In the genomic region with DNA sequence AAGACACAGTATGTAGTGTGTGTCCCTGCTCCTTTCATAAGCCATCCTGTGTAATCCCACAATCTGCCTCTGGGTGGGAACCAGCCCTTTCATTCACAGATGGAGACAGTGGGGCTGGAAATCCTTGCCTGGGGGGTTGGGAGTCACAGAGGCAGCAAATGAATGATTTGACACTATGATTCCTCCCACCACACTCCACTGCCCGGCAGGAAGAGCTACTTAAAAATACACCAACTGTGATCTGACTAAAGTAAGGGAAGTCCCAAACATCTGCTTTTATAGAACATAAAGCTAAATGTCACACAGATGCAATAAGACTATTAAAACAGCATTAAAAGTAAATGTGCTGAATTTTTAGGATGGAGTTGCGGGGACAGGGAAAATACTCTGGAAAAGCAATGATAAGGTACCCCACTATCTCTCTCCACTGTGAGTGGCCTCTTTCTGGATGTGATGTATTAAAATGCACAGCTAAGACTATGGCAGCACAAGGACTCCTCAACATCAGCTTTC, we compare ENCODE assay signal across 8 cellular contexts. TPM values are rescaled to one million over a fixed set of nuclear protein-coding genes. Genes with fewer than 3 reads are reported as not detected.
DNase-seq lines count a peak whose midpoint lies in the region; ATAC-seq and TF ChIP-seq lines count a peak whose summit lies in the region.

No MANE protein-coding gene starts in this region.

- H3K4me1 Mint-ChIP-seq in CD8-positive, alpha-beta T cell (ENCODE audit: low read depth) = peaks cover 71% of the 10 kb centered on the region
- H3K4me1 Mint-ChIP-seq in activated T-helper 1 cell treated with anti-CD3 and anti-CD28 coated beads, Interleukin-12 subunit alpha, Interleukin-12 subunit beta, Interleukin-2, Interleukin-4 antibody, amounts not matched to agents 30 ng/mL and 10 ng/mL and 1 ng/mL, durations not matched to agents 14 hours and 24 hours and 36 hours (ENCODE audit: low read depth) = peaks cover 57% of the 10 kb centered on the region

- RAD21 ChIA-PET in HCT116 (lab: Charles Lee; ENCODE audit: low non-redundant PET in 1 of 2, low total read pairs in 2 of 2, uncharacterized antibody in 2 of 2, unreplicated experiment in 2 of 2) = no interaction called here

- peaks cover 86% of the 10 kb centered on the region for H3K79me2 ChIP-seq in HCT116 (ENCODE audit: insufficient read depth, low read length)

- H3K9me3 Mint-ChIP-seq in CD8-positive, alpha-beta T cell = no peaks in the 10 kb centered on the region
- H3K9me3 Mint-ChIP-seq in activated T-helper 1 cell treated with anti-CD3 and anti-CD28 coated beads, Interleukin-12 subunit alpha, Interleukin-12 subunit beta, Interleukin-2, Interleukin-4 antibody, amounts not matched to agents 30 ng/mL and 10 ng/mL and 1 ng/mL, durations not matched to agents 14 hours and 24 hours and 36 hours = no peaks in the 10 kb centered on the region

- intact Hi-C loops in CD8-positive, alpha-beta T cell (cut with DNase I, micrococcal nuclease) = loop anchor here in 1 of 2 experiments (10.0 kb wide), 2 partner anchors 279 to 409 kb away; a partner anchor contains a TSS
- intact Hi-C loops in HCT116 (cut with micrococcal nuclease) = no loop called here
- intact Hi-C loops in activated T-helper 1 cell treated with anti-CD3 and anti-CD28 coated beads, Interleukin-12 subunit alpha, Interleukin-12 subunit beta, Interleukin-2, Interleukin-4 antibody, amounts not matched to agents 30 ng/mL and 10 ng/mL and 1 ng/mL, durations not matched to agents 14 hours and 24 hours and 36 hours (cut with micrococcal nuclease) = loop anchor here (10.0 kb wide), 2 partner anchors 629 to 1761 kb away; a partner anchor contains a TSS
- intact Hi-C loops in colonic mucosa (cut with DNase I) = no loop called here

- CTCF ChIA-PET in CD8-positive, alpha-beta T cell (lab: Charles Lee) = interaction anchor here (0.7 to 1.6 kb wide), 2 partner anchors 44 to 223 kb away, joined by 3 to 5 read pairs; no protein-coding TSS in a partner anchor
- CTCF ChIA-PET in HCT116 (lab: Charles Lee) = interaction anchor here (1.0 to 1.3 kb wide), 2 partner anchors 10 to 21 kb away, joined by 3 read pairs; no protein-coding TSS in a partner anchor

- no peaks in the 10 kb centered on the region for H3K9me3 ChIP-seq in CD8-positive, alpha-beta T cell (ENCODE audit: low read length)
- no peaks in the 10 kb centered on the region for H3K9me3 ChIP-seq in HCT116 (ENCODE audit: control insufficient read depth in 1 of 2, insufficient read depth in 1 of 2, low read depth in 1 of 2, low read length in 2 of 2)
- no peaks in the 10 kb centered on the region for H3K9me3 ChIP-seq in colonic mucosa

- peaks cover 3% of the 10 kb centered on the region; the same call in 1 of the 2 replicates for H4K20me1 ChIP-seq in HCT116 (ENCODE audit: insufficient read depth)

- peaks cover 26% of the 10 kb centered on the region for H3K36me3 ChIP-seq in CD8-positive, alpha-beta T cell (ENCODE audit: insufficient read depth, low read length)
- H3K36me3 ChIP-seq in HCT116 (ENCODE audit: control insufficient read depth in 1 of 2, insufficient read depth in 2 of 2, low read length in 2 of 2) (peaks cover 17 to 35% of the 10 kb centered on the region in 2 experiments), colonic mucosa (no peaks in the 10 kb centered on the region)

- no peak for TF ChIP-seq POLR2A in HCT116 (IDR thresholded peaks at IDR 0.05; ENCODE audit: borderline replicate concordance, extremely low read depth, insufficient read depth, insufficient read length)

- peaks cover 43% of the 10 kb centered on the region for H3K4me1 ChIP-seq in CD8-positive, alpha-beta T cell (ENCODE audit: insufficient read depth, low read length)
- H3K4me1 ChIP-seq in HCT116 (ENCODE audit: control insufficient read depth in 1 of 2, insufficient read depth in 2 of 2, low read length in 2 of 2) (peaks cover 7 to 36% of the 10 kb centered on the region in 2 experiments; a peak in 3 of 4 replicates), colonic mucosa (peaks cover 13% of the 10 kb centered on the region)

- no peak for TF ChIP-seq CTCF in CD8-positive, alpha-beta T cell (IDR thresholded peaks at IDR 0.05)
- TF ChIP-seq CTCF in HCT116 (IDR thresholded peaks at IDR 0.05 in 2 of 3, conservative IDR thresholded peaks at IDR 0.05 in 1 of 3; ENCODE audit: borderline replicate concordance in 1 of 3, insufficient read depth in 1 of 3, low read depth in 2 of 3, low read length in 2 of 3) = peak in 1 of 3 experiments; percentile 37; a peak in 3 of 6 replicates
- no peak for TF ChIP-seq CTCF in colonic mucosa (IDR thresholded peaks at IDR 0.05)

- no peak overlapping the region for H3K4me3 ChIP-seq in CD8-positive, alpha-beta T cell (ENCODE audit: low read depth, low read length)
- H3K4me3 ChIP-seq in HCT116 (replicated peaks in 1 of 2; ENCODE audit: low read depth in 1 of 2, low read length in 2 of 2) (no peak overlapping the region), colonic mucosa (no peak overlapping the region)

- no peaks in the 10 kb centered on the region for H3K9me2 ChIP-seq in HCT116 (ENCODE audit: insufficient read depth)

- H3K9ac ChIP-seq in HCT116 (ENCODE audit: low read length) = no peak overlapping the region
- H3K9ac ChIP-seq in colonic mucosa (ENCODE audit: low read depth in 2 of 2, low read length in 2 of 2) = no peak overlapping the region

- peak overlapping the region; percentile 9; the same call in 1 of the 2 replicates for H3K4me2 ChIP-seq in HCT116 (ENCODE audit: low read length)

- peaks cover 52% of the 10 kb centered on the region for H3K36me3 Mint-ChIP-seq in CD8-positive, alpha-beta T cell
- H3K36me3 Mint-ChIP-seq in activated T-helper 1 cell treated with anti-CD3 and anti-CD28 coated beads, Interleukin-12 subunit alpha, Interleukin-12 subunit beta, Interleukin-2, Interleukin-4 antibody, amounts not matched to agents 30 ng/mL and 10 ng/mL and 1 ng/mL, durations not matched to agents 14 hours and 24 hours and 36 hours (ENCODE audit: low read depth) = peaks cover 43% of the 10 kb centered on the region

- DNase-seq in CD8-positive, alpha-beta T cell = peak in 1 of 7 experiments; percentile 37
- DNase-seq in HCT116 (ENCODE audit: low read depth, low spot score) (no peak), kidney glomerular epithelial cell (lab: John Stamatoyannopoulos, UW) (peak; percentile 46), cerebellar nuclear complex (lab: John Stamatoyannopoulos, UW) (no peak), colonic mucosa (no peak), SIG-M5 treated with dmso at 0.1 percent for 504 hours (lab: John Stamatoyannopoulos, UW; ENCODE audit: unreplicated experiment) (no peak)
- no peak for DNase-seq in activated T-helper 1 cell treated with anti-CD3 and anti-CD28 coated beads, Interleukin-12 subunit alpha, Interleukin-12 subunit beta, Interleukin-2, Interleukin-4 antibody, amounts not matched to agents 30 ng/mL and 10 ng/mL and 1 ng/mL, durations not matched to agents 14 hours and 24 hours and 36 hours (ENCODE audit: low spot score)

- no peaks in the 10 kb centered on the region for H3K27me3 ChIP-seq in CD8-positive, alpha-beta T cell (ENCODE audit: insufficient read depth, low read length)
- H3K27me3 ChIP-seq in HCT116 (ENCODE audit: insufficient read depth, low read length) (no peaks in the 10 kb centered on the region), colonic mucosa (no peaks in the 10 kb centered on the region)

- H3K27ac Mint-ChIP-seq in CD8-positive, alpha-beta T cell = no peak overlapping the region
- H3K27ac Mint-ChIP-seq in activated T-helper 1 cell treated with anti-CD3 and anti-CD28 coated beads, Interleukin-12 subunit alpha, Interleukin-12 subunit beta, Interleukin-2, Interleukin-4 antibody, amounts not matched to agents 30 ng/mL and 10 ng/mL and 1 ng/mL, durations not matched to agents 14 hours and 24 hours and 36 hours = peak overlapping the region; percentile 67

- BruUV-seq in HCT116 (replicated peaks; lab: Mats Ljungman, UMichigan) = no TSS peak

- no peak for ATAC-seq in CD8-positive, alpha-beta T cell
- ATAC-seq in HCT116 (peak; percentile 17; the same call in 1 of the 2 replicates), HG03354 (IDR thresholded peaks at IDR 0.05; ENCODE audit: poor library complexity, severe bottlenecking, unreplicated experiment) (no peak)

- POLR2A ChIA-PET in CD8-positive, alpha-beta T cell (lab: Charles Lee) = no interaction called here
- POLR2A ChIA-PET in HCT116 (lab: Charles Lee) = no interaction called here

- no peak overlapping the region for H2AFZ ChIP-seq in HCT116 (ENCODE audit: low read depth, low read length, poor library complexity, severe bottlenecking)

- H3K27me3 Mint-ChIP-seq in CD8-positive, alpha-beta T cell (ENCODE audit: low read depth) = no peaks in the 10 kb centered on the region
- H3K27me3 Mint-ChIP-seq in activated T-helper 1 cell treated with anti-CD3 and anti-CD28 coated beads, Interleukin-12 subunit alpha, Interleukin-12 subunit beta, Interleukin-2, Interleukin-4 antibody, amounts not matched to agents 30 ng/mL and 10 ng/mL and 1 ng/mL, durations not matched to agents 14 hours and 24 hours and 36 hours (ENCODE audit: insufficient read depth) = peaks cover 3% of the 10 kb centered on the region

- peak; percentile 24; the same call in 1 of the 2 replicates for TF ChIP-seq RAD21 in HCT116 (IDR thresholded peaks at IDR 0.05; ENCODE audit: low read depth)

- H3K27ac ChIP-seq in CD8-positive, alpha-beta T cell (ENCODE audit: low read depth, low read length) = no peak overlapping the region
- H3K27ac ChIP-seq in HCT116 (ENCODE audit: low read depth, low read length) (no peak overlapping the region), colonic mucosa (no peak overlapping the region)

- peak overlapping the region; percentile 23 for H3K4me3 Mint-ChIP-seq in CD8-positive, alpha-beta T cell
- H3K4me3 Mint-ChIP-seq in activated T-helper 1 cell treated with anti-CD3 and anti-CD28 coated beads, Interleukin-12 subunit alpha, Interleukin-12 subunit beta, Interleukin-2, Interleukin-4 antibody, amounts not matched to agents 30 ng/mL and 10 ng/mL and 1 ng/mL, durations not matched to agents 14 hours and 24 hours and 36 hours = peak overlapping the region; percentile 56

TF ChIP-seq in HCT116, 20 proteins besides CTCF, POLR2A, EP300 and RAD21 (continues in another document):
- TF ChIP-seq POLR2AphosphoS5 (IDR thresholded peaks at IDR 0.05; ENCODE audit: low read depth, low read length) (no peak), FOSL1 (IDR thresholded peaks at IDR 0.05; ENCODE audit: low read depth) (no peak), ZNF274 (IDR thresholded peaks at IDR 0.05; ENCODE audit: low read depth, low read length) (no peak), CBX3 (IDR thresholded peaks at IDR 0.05; ENCODE audit: low read depth) (no peak)

RNA-seq across cellular contexts. Expression of a gene that starts 4.3 kb away (rescaled TPM):
- 10 to 100 TPM; 38.6 to 46.2 TPM for total RNA-seq in CD8-positive, alpha-beta T cell
- total RNA-seq in HCT116 (2021; ENCODE audit: unreplicated experiment) = 213 TPM
- polyA plus RNA-seq in HCT116 (2012) = 117 and 142 TPM in 2 replicates
- total RNA-seq in activated T-helper 1 cell treated with anti-CD3 and anti-CD28 coated beads, Interleukin-12 subunit alpha, Interleukin-12 subunit beta, Interleukin-2, Interleukin-4 antibody, amounts not matched to agents 30 ng/mL and 10 ng/mL and 1 ng/mL, durations not matched to agents 14 hours and 24 hours and 36 hours = 209 and 220 TPM in 2 replicates
- 10 to 100 TPM; 56.7 to 96.3 TPM for total RNA-seq in colonic mucosa
